Comparison of ENCODE assay signal across 26 cellular contexts in genomic region chr2:12998701-12999100, GRCh38.
"Had no signal": no experiment of that assay in that cellular context is flagged by ENCODE, and none has a peak within 500 bp of the region (broad histone marks: within the 10 kb centered on the region; RNA-seq: fewer than 3 reads in every experiment).

No MANE protein-coding gene starts in this region.

- H3K36me3 ChIP-seq: esophagus squamous epithelium, gastrocnemius medialis, heart right ventricle, left lung, lower lobe of right lung had no signal

- H3K27ac Mint-ChIP-seq: effector memory CD8-positive, alpha-beta T cell; endodermal cell; memory B cell had no signal

- FAIRE-seq: colon, endometrium, islet of Langerhans, keratinocyte had no signal

- ATAC-seq: effector memory CD8-positive, alpha-beta T cell; esophagus mucosa; gastrocnemius medialis; heart right ventricle; left cardiac atrium; left lung; left ventricle myocardium superior; lower lobe of right lung had no signal

- H3K27me3 Mint-ChIP-seq: effector memory CD8-positive, alpha-beta T cell; memory B cell had no signal

- H3K36me3 Mint-ChIP-seq: memory B cell had no signal

- H3K4me1 ChIP-seq: left lung, lower lobe of right lung had no signal

- H3K27ac ChIP-seq: coronary artery, epithelial cell of prostate, esophagus squamous epithelium, gastrocnemius medialis, left lung, lower lobe of right lung had no signal

- H3K9me3 ChIP-seq: esophagus squamous epithelium, gastrocnemius medialis, heart right ventricle, left lung, lower lobe of right lung had no signal

- H3K4me3 Mint-ChIP-seq: effector memory CD8-positive, alpha-beta T cell; endodermal cell; memory B cell had no signal

- H3K9me3 Mint-ChIP-seq: effector memory CD8-positive, alpha-beta T cell; endodermal cell; memory B cell had no signal

- H3K4me3 ChIP-seq: coronary artery, esophagus squamous epithelium, gastrocnemius medialis, heart right ventricle, left lung, lower lobe of right lung had no signal

- H3K27me3 ChIP-seq: esophagus squamous epithelium, gastrocnemius medialis, heart right ventricle, left lung had no signal

- DNase-seq: effector CD8-positive, alpha-beta T cell; effector memory CD8-positive, alpha-beta T cell; endodermal cell; erythroblast; esophagus squamous epithelium; foreskin fibroblast; foreskin melanocyte; gastrocnemius medialis; glutamatergic neuron; head of caudate nucleus; heart right ventricle; hippocampal formation; left cardiac atrium; left lung; left ventricle myocardium superior; lower lobe of right lung; mesendoderm; midbrain had no signal

- H3K4me1 Mint-ChIP-seq: memory B cell had no signal
